Comparison of ENCODE assay signal across 9 cellular contexts in the genomic region with DNA sequence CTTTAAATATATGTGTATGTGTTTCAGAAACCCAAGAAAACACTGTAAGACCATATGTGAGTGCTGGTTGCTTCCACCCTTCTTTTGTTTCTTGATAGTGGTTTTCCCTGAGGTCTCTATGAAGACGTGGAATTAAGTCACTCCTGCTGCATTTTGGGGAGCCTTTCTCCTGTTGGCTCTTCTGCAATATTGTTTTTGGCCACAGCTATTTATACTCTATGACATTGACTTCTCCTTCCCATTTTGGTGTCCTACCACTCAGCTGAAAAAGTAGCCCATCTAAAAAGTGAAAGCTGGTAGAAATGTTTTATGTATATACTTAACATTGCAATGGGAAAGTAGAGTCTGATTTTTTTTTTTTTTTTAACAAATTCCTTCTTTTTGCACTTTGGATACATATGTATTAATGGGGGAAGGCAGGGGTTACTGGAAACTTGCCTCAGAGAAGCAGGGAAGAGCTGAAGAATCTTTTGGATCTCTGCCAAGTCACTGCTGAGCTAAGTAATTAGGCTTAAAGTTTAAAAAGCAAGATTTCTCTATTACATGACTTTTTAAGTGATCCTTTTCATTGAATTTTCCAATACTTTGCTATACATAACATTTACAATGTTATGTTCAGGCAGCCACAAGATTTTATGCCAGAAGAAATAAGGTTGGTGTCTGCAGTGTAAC. TPM values are rescaled to one million over a fixed set of nuclear protein-coding genes. Genes with fewer than 3 reads are reported as not detected.
DNase-seq lines count a peak whose midpoint lies in the region; ATAC-seq, FAIRE-seq and TF ChIP-seq lines count a peak whose summit lies in the region.
"Had no signal": no experiment of that assay in that cellular context is flagged by ENCODE, and none has a peak within 500 bp of the region (broad histone marks: within the 10 kb centered on the region; RNA-seq: fewer than 3 reads in every experiment).

No MANE protein-coding gene starts in this region.

- H3K36me3 ChIP-seq in MM.1S (replicated peaks; ENCODE audit: insufficient read depth, low read length) (no peaks in the 10 kb centered on the region), GM12878 (ENCODE audit: control insufficient read depth in 2 of 2, insufficient read depth in 2 of 2, low read length in 1 of 2) (peaks cover 0 to 1% of the 10 kb centered on the region in 2 experiments; a peak in 1 of 4 replicates)

- peak overlapping the region; percentile 89; the same call in 1 of the 2 replicates for H3K9ac ChIP-seq in MM.1S (ENCODE audit: low read length)
- H3K9ac ChIP-seq in GM12878 (ENCODE audit: control insufficient read depth, insufficient read depth, low read length) = peak overlapping the region; percentile 96

- in situ Hi-C loops in GM12878 (cut with MboI) = loop anchor here (10.0 to 25.0 kb wide), 2 partner anchors 324 to 1227 kb away; partner anchors contain the start of gene HSD17B12

- H3K79me2 ChIP-seq in MM.1S (ENCODE audit: low read length) (peaks cover 65% of the 10 kb centered on the region), GM12878 (ENCODE audit: control insufficient read depth, insufficient read depth, low read length) (peaks cover 62% of the 10 kb centered on the region)

- intact Hi-C loops in GM12878 (cut with micrococcal nuclease; ENCODE audit: unreplicated experiment) = no loop called here

- no peaks in the 10 kb centered on the region for H3K9me3 Mint-ChIP-seq in naive B cell

- RAD21 ChIA-PET in GM12878 (lab: Charles Lee; ENCODE audit: unreplicated experiment) = interaction anchor here (1.4 to 1.5 kb wide), 3 partner anchors 44 to 55 kb away, joined by 4 to 5 read pairs (median 5); partner anchors contain the start of gene API5

- H3K4me3 ChIP-seq in MM.1S (ENCODE audit: low read length) (peak overlapping the region; percentile 92), GM12878 (peak overlapping the region; percentile 62)

- POLR2A ChIA-PET in GM12878 (lab: Charles Lee) = interaction anchor here (0.6 to 1.7 kb wide), 5 partner anchors 21 to 522 kb away, joined by 3 to 7 read pairs (median 4); no protein-coding TSS in a partner anchor

- peak overlapping the region; percentile 93 for H3K4me2 ChIP-seq in MM.1S (ENCODE audit: low read depth, low read length)
- H3K4me2 ChIP-seq in GM12878 (ENCODE audit: control insufficient read depth, insufficient read depth) = peak overlapping the region; percentile 78

- ATAC-seq in GM12878 (no peak), naive B cell (ENCODE audit: low read depth in 2 of 2) (no peak), HG02870 (IDR thresholded peaks at IDR 0.05; ENCODE audit: unreplicated experiment) (no peak), HG03097 (IDR thresholded peaks at IDR 0.05; ENCODE audit: low FRiP score, unreplicated experiment) (no peak)

- SMC1A ChIA-PET in GM12878 (lab: Charles Lee; ENCODE audit: uncharacterized antibody, unreplicated experiment) = interaction anchor here (0.7 to 1.9 kb wide), 7 partner anchors 10 to 521 kb away, joined by 3 to 10 read pairs (median 6); partner anchors contain the start of gene ALKBH3

- H3K36me3 Mint-ChIP-seq in naive B cell = peaks cover 0 to 4% of the 10 kb centered on the region in 2 donors

- H3K4me1 Mint-ChIP-seq in naive B cell = peaks cover 24 to 47% (median 46%) of the 10 kb centered on the region in 3 donors

- peak overlapping the region in 7 of 8 donors; percentile 92 to 100 (median 100) for H3K4me3 Mint-ChIP-seq in naive B cell

- H3K27me3 ChIP-seq in MM.1S (replicated peaks; ENCODE audit: insufficient read depth, low read length) (no peaks in the 10 kb centered on the region), GM12878 (replicated peaks in 1 of 2; ENCODE audit: control insufficient read depth in 2 of 2, insufficient read depth in 2 of 2, low read length in 1 of 2) (no peaks in the 10 kb centered on the region)

- 0% methylated on average over 1 of the region's 1 CpG for WGBS in GM12878 (ENCODE audit: insufficient coverage, insufficient replicate concordance, low lambda C conversion rate, missing lambda C conversion rate)

- peak overlapping the region; percentile 85; the same call in 1 of the 2 replicates for H3K27ac ChIP-seq in MM.1S (ENCODE audit: low read length)
- peak overlapping the region; percentile 96 for H3K27ac ChIP-seq in GM12878 (ENCODE audit: control insufficient read depth, insufficient read depth)

- no peak for TF ChIP-seq RAD21 in GM12878 (IDR thresholded peaks at IDR 0.05; ENCODE audit: insufficient read depth, low read depth, low read length)

- no TSS peak for BruUV-seq in GM12878 (replicated peaks; lab: Mats Ljungman, UMichigan)

- no peak for TF ChIP-seq EP300 in GM12878 (IDR thresholded peaks at IDR 0.05; ENCODE audit: borderline replicate concordance in 1 of 2, control insufficient read depth in 1 of 2, low read depth in 2 of 2, low read length in 2 of 2)

- H3K27me3 Mint-ChIP-seq in naive B cell = no peaks in the 10 kb centered on the region

- peak overlapping the region; percentile 5 to 98 (median 72) for H3K27ac Mint-ChIP-seq in naive B cell

- H4K20me1 ChIP-seq in MM.1S (ENCODE audit: insufficient read depth, low read length) (no peaks in the 10 kb centered on the region), GM12878 (ENCODE audit: control insufficient read depth, insufficient read depth) (no peaks in the 10 kb centered on the region)

- H3F3A ChIP-seq in MM.1S (ENCODE audit: insufficient read depth, low read length) = peaks cover 13% of the 10 kb centered on the region

- H3K4me1 ChIP-seq in MM.1S (ENCODE audit: low read length) (0 out of 2 replicates have a peak, but pooled peaks cover 15% of the 10 kb centered on the region), GM12878 (ENCODE audit: control insufficient read depth, insufficient read depth, low read length) (peaks cover 6% of the 10 kb centered on the region; the same call in 1 of the 2 replicates)

- no peaks in the 10 kb centered on the region for H3K9me2 ChIP-seq in MM.1S (replicated peaks; ENCODE audit: insufficient read depth, low read length)

- H3K9me3 ChIP-seq in MM.1S (replicated peaks; ENCODE audit: insufficient read depth, low read length) (no peaks in the 10 kb centered on the region), GM12878 (replicated peaks; ENCODE audit: control insufficient read depth, insufficient read depth, low read length) (no peaks in the 10 kb centered on the region)

- DNase-seq in EH (ENCODE audit: low read depth) (peak; percentile 47), MM.1S (no peak), GM12878 (ENCODE audit: low read depth, low spot score) (no peak), naive B cell (no peak), NCI-H2171 (lab: John Stamatoyannopoulos, UW) (no peak), SW480 (ENCODE audit: low spot score) (no peak)
- DNase-seq: activated gamma-delta T cell treated with Interleukin-2 at 50 U/mL for 16 hours had no signal

- no peak for FAIRE-seq in GM12878 (lab: Jason Lieb, UNC)

- TF ChIP-seq CTCF in MM.1S (IDR thresholded peaks at IDR 0.05; ENCODE audit: low read length) (no peak), GM12878 (IDR thresholded peaks at IDR 0.05 in 2 of 3, conservative IDR thresholded peaks at IDR 0.05 in 1 of 3; ENCODE audit: control insufficient read depth in 2 of 3, extremely low read depth in 1 of 3, insufficient read depth in 1 of 3, low read depth in 3 of 3, low read length in 3 of 3) (no peak)

- CTCF ChIA-PET in GM12878 (lab: Yijun Ruan, JAX) = interaction anchor here (0.6 to 1.9 kb wide), 10 partner anchors 9 to 213 kb away, joined by 3 to 5 read pairs (median 4); partner anchors contain the start of gene API5

- TF ChIP-seq POLR2A in GM12878 (IDR thresholded peaks at IDR 0.05; ENCODE audit: low read depth, low read length) = no peak

- H2AFZ ChIP-seq in MM.1S (ENCODE audit: low read length) = no peak overlapping the region
- H2AFZ ChIP-seq in GM12878 (ENCODE audit: control insufficient read depth, low read depth, low read length) = no peak overlapping the region

TF ChIP-seq in GM12878, 131 proteins besides CTCF, POLR2A, EP300 and RAD21 (continues in another document):
- no peak for TF ChIP-seq RUNX3 (IDR thresholded peaks at IDR 0.05; ENCODE audit: low read length)

RNA-seq across cellular contexts. Expression of gene TTC17, which starts 1.8 kb away (rescaled TPM):
- 684 and 703 TPM in 2 replicates for total RNA-seq in GM12878 (2013; cell fraction: nucleolus; rRNA removed)
- total RNA-seq in GM12878 (2014; rRNA removed) (49.5 and 51.9 TPM in 2 replicates), GM12878 (2014; rRNA removed; fragmentation: Illumina TruSeq; extraction: Trizol) (62.8 and 69.6 TPM in 2 replicates), GM12878 (2021) (36.1 and 37.3 TPM in 2 replicates)
- 28.2 TPM for polyA plus RNA-seq in GM12878 (2011; ENCODE audit: low read depth)
- polyA plus RNA-seq in GM12878 (2011; rRNA removed) (116 and 133 TPM in 2 replicates), GM12878 (2014; fragmentation: Illumina TruSeq; extraction: Trizol) (58.1 and 66.4 TPM in 2 replicates), GM12878 (2014; fragmentation: Nextera tagmentation; extraction: Ambion mirVana) (10 to 100 TPM; 15.9 to 20.0 TPM), GM12878 (2014; rRNA removed) (38.9 and 46.9 TPM in 2 replicates), GM12878 (2016; fragmentation: Nextera tagmentation; extraction: Ambion mirVana) (10 to 100 TPM; 24.7 to 30.0 TPM), naive B cell (ENCODE audit: low read depth in 6 of 6) (100 to 1,000 TPM in 1 of 6 donors, 10 to 100 TPM in 5; 59.8 to 106 (median 74.2) TPM)
- 50.7 and 61.1 TPM in 2 replicates for polyA plus RNA-seq in GM12878 (2011; cell fraction: cytosol; rRNA removed)
- 327 and 442 TPM in 2 replicates for polyA plus RNA-seq in GM12878 (2011; cell fraction: nucleus; rRNA removed)
- 34.2 and 54.8 TPM in 2 replicates for polyA plus RNA-seq in GM12878 (2012)
- polyA minus RNA-seq in GM12878 (2011; rRNA and poly(A)+ RNA removed) = 174 and 203 TPM in 2 replicates
- polyA minus RNA-seq in GM12878 (2011; cell fraction: cytosol; rRNA and poly(A)+ RNA removed) = 13.6 and 18.3 TPM in 2 replicates
- 193 and 277 TPM in 2 replicates for polyA minus RNA-seq in GM12878 (2011; cell fraction: nucleus; rRNA and poly(A)+ RNA removed)

RNA-seq across cellular contexts. Expression of gene API5, which starts 48.7 kb away (rescaled TPM):
- total RNA-seq in GM12878 (2013; cell fraction: nucleolus; rRNA removed) = 94.9 and 101 TPM in 2 replicates
- total RNA-seq in GM12878 (2014; rRNA removed) (80.5 and 91.7 TPM in 2 replicates), GM12878 (2014; rRNA removed; fragmentation: Illumina TruSeq; extraction: Trizol) (103 and 104 TPM in 2 replicates), GM12878 (2021) (121 and 123 TPM in 2 replicates)
- polyA plus RNA-seq in GM12878 (2011; ENCODE audit: low read depth) = 32.7 TPM
- polyA plus RNA-seq in GM12878 (2011; rRNA removed) (89.5 and 146 TPM in 2 replicates), GM12878 (2014; fragmentation: Illumina TruSeq; extraction: Trizol) (129 and 150 TPM in 2 replicates), GM12878 (2014; fragmentation: Nextera tagmentation; extraction: Ambion mirVana) (10 to 100 TPM; 52.0 to 55.1 TPM), GM12878 (2014; rRNA removed) (97.3 and 109 TPM in 2 replicates), GM12878 (2016; fragmentation: Nextera tagmentation; extraction: Ambion mirVana) (100 to 1,000 TPM; 175 to 193 TPM), naive B cell (ENCODE audit: low read depth in 6 of 6) (100 to 1,000 TPM in 5 of 6 donors, 10 to 100 TPM in 1; 97.4 to 143 (median 122) TPM)
- polyA plus RNA-seq in GM12878 (2011; cell fraction: cytosol; rRNA removed) = 30.6 and 32.2 TPM in 2 replicates
- polyA plus RNA-seq in GM12878 (2011; cell fraction: nucleus; rRNA removed) = 42.5 and 65.3 TPM in 2 replicates
- polyA plus RNA-seq in GM12878 (2012) = 51.3 and 57.6 TPM in 2 replicates
- 43.2 and 55.3 TPM in 2 replicates for polyA minus RNA-seq in GM12878 (2011; rRNA and poly(A)+ RNA removed)
- polyA minus RNA-seq in GM12878 (2011; cell fraction: cytosol; rRNA and poly(A)+ RNA removed) = 23.5 and 30.5 TPM in 2 replicates
- polyA minus RNA-seq in GM12878 (2011; cell fraction: nucleus; rRNA and poly(A)+ RNA removed) = 29.7 and 39.7 TPM in 2 replicates
